1 cellular context compared by ENCODE assay signal in the genomic region with DNA sequence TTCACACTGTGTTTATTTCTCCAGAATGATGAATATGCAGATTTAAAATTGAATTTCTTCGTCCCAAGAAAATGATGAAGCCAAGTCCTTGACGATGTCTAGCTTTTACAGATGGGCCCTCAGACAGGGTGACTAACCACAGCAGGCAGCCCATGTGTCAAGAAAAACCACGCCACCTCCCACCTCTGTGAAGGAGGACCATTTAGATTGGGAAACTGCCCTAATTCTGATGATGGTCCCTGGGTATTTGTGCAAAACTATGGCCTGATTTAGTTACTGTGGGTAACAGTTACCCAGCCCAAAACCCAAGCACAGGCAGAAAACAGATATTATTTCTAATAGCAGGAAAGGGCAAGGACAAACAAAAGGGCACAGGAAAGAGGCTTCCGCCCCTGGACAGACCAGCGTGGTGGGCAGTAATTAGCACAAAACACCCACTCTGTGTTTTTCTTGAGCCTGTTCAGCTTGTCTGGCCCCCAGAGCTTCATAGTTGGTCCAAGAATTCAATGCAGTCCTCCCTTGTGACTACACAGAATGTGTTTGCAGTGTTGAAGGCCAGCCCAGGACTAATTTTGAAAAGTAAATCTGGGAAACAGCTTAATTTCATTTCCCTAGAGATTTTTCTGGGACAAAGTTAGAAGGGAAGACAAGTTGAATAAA.
TF ChIP-seq lines count a peak whose summit lies in the region.

No MANE protein-coding gene starts in this region.

TF ChIP-seq in IMR-90, 13 proteins besides CTCF, POLR2A, EP300 and RAD21 (continued from another document):
- TF ChIP-seq, protein P1, sequence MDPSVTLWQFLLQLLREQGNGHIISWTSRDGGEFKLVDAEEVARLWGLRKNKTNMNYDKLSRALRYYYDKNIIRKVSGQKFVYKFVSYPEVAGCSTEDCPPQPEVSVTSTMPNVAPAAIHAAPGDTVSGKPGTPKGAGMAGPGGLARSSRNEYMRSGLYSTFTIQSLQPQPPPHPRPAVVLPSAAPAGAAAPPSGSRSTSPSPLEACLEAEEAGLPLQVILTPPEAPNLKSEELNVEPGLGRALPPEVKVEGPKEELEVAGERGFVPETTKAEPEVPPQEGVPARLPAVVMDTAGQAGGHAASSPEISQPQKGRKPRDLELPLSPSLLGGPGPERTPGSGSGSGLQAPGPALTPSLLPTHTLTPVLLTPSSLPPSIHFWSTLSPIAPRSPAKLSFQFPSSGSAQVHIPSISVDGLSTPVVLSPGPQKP (IDR thresholded peaks at IDR 0.05; ENCODE audit: borderline replicate concordance, low read depth, low read length): no peak
- no peak for TF ChIP-seq NFE2L2 (IDR thresholded peaks at IDR 0.05; ENCODE audit: low read depth, low read length)
TF ChIP-seq in IMR-90: peak in this region for 0.
